Comparison of ENCODE assay signal across 20 cellular contexts in the genomic region with DNA sequence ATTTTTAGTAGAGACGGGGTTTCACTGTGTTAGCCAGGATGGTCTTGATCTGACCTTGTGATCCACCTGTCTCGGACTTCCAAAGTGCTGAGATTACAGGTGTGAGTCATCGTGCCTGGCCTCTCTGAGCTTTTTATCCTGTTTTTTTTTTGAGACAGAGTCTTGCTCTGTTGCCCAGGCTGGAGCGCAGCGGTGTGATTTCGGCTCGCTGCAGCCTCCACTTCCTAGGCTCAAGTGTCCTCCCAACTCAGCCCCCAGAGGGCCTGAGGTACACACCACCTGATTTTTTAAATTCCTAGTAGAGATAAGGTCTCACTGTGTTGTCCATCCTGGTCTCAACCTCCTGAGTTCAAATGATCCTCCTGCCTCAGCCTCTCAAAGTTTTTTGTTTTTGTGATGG. TPM values are rescaled to one million over a fixed set of nuclear protein-coding genes. Genes with fewer than 3 reads are reported as not detected.
A peak's percentile ranks its signal among the peaks of the same experiment; 100 is the strongest.
DNase-seq lines count a peak whose midpoint lies in the region; ATAC-seq, FAIRE-seq and TF ChIP-seq lines count a peak whose summit lies in the region.
"Had no signal": no experiment of that assay in that cellular context is flagged by ENCODE, and none has a peak within 500 bp of the region (broad histone marks: within the 10 kb centered on the region; RNA-seq: fewer than 3 reads in every experiment).

No MANE protein-coding gene starts in this region.

- H3K27me3 ChIP-seq in K562 (ENCODE audit: control insufficient read depth in 2 of 2, insufficient read depth in 2 of 2, low read length in 2 of 2) (no peaks in the 10 kb centered on the region), lower lobe of right lung (ENCODE audit: low read depth) (no peaks in the 10 kb centered on the region), transverse colon (no peaks in the 10 kb centered on the region)

- H4K20me1 ChIP-seq in K562 (replicated peaks; ENCODE audit: control insufficient read depth, insufficient read depth, low read length) = peaks cover 10% of the 10 kb centered on the region

- no peaks in the 10 kb centered on the region for H3K9me3 Mint-ChIP-seq in WTC11
- H3K9me3 Mint-ChIP-seq in activated naive CD8-positive, alpha-beta T cell treated with anti-CD3 and anti-CD28 coated beads, Interleukin-2, amount 50 U/mL, for 24 hours = no peaks in the 10 kb centered on the region
- H3K9me3 Mint-ChIP-seq: CD4-positive, alpha-beta T cell; GM23338 had no signal

- H3K9me3 ChIP-seq in K562 (replicated peaks; ENCODE audit: control insufficient read depth, insufficient read depth, low read depth, low read length) (no peaks in the 10 kb centered on the region), lower lobe of right lung (no peaks in the 10 kb centered on the region), transverse colon (no peaks in the 10 kb centered on the region)
- H3K9me3 ChIP-seq: Caco-2 had no signal

- no peak for FAIRE-seq in K562 (lab: Jason Lieb, UNC)
- FAIRE-seq: A204.1, D721Med, G401.6, GM12891 had no signal

- no TSS peak for BruUV-seq in K562 (replicated peaks; lab: Mats Ljungman, UMichigan)

- H3K36me3 ChIP-seq in K562 (ENCODE audit: control insufficient read depth, insufficient read depth, low read length) = peaks cover 69% of the 10 kb centered on the region
- peaks cover 76% of the 10 kb centered on the region for H3K36me3 ChIP-seq in lower lobe of right lung
- peaks cover 0 to 41% (median 19%) of the 10 kb centered on the region in 4 donors for H3K36me3 ChIP-seq in transverse colon

- TF ChIP-seq CTCF in WTC11 (IDR thresholded peaks at IDR 0.05) (no peak), K562 (IDR thresholded peaks at IDR 0.05 in 2 of 3, conservative IDR thresholded peaks at IDR 0.05 in 1 of 3; ENCODE audit: insufficient read depth in 2 of 3, low read depth in 1 of 3, low read length in 3 of 3) (no peak), lower lobe of right lung (IDR thresholded peaks at IDR 0.05) (no peak), transverse colon (IDR thresholded peaks at IDR 0.05) (no peak)

- CTCF ChIA-PET in WTC11 (lab: Charles Lee) (interaction anchor here (1.0 to 2.3 kb wide), 2 partner anchors 31 kb away, joined by 4 to 7 read pairs; no protein-coding TSS in a partner anchor), K562 (lab: Yijun Ruan, JAX; ENCODE audit: low intra/inter-chr PET ratio) (no interaction called here)

- peaks cover 5% of the 10 kb centered on the region for H3K9me1 ChIP-seq in K562 (ENCODE audit: control insufficient read depth, insufficient read depth, low read length)

- in situ Hi-C loops in K562 (cut with MboI) = no loop called here
- in situ Hi-C loops in transverse colon (cut with MboI; ENCODE audit: low pct_ligation_motif_present in 1 of 4, low pct_unique_long_range_greater_than_20kb in 1 of 4, low sequenced_read_pairs in 3 of 4) = no loop called here

- ATAC-seq in WTC11 (no peak), K562 (no peak), lower lobe of right lung (no peak), Right ventricle myocardium inferior (no peak), GM18868 (IDR thresholded peaks at IDR 0.05; ENCODE audit: unreplicated experiment) (no peak)
- no peak for ATAC-seq in activated naive CD8-positive, alpha-beta T cell treated with anti-CD3 and anti-CD28 coated beads, Interleukin-2, amount 50 U/mL, for 24 hours
- ATAC-seq: GM23338, HCT116 had no signal

- DNase-seq in WTC11 (ENCODE audit: low spot score) (no peak), K562 (ENCODE audit: extremely low read depth in 1 of 4, low spot score in 3 of 4) (no peak), lower lobe of right lung (no peak), transverse colon (no peak), Right ventricle myocardium inferior (ENCODE audit: missing footprints) (no peak), mesenteric fat pad (ENCODE audit: low spot score) (no peak)
- DNase-seq in activated naive CD8-positive, alpha-beta T cell treated with anti-CD3 and anti-CD28 coated beads, Interleukin-2, amount 50 U/mL, for 24 hours = no peak
- DNase-seq: ACHN; AML-193; Caco-2; CD4-positive, alpha-beta T cell; H7 had no signal

- H3K27me3 Mint-ChIP-seq in WTC11 (ENCODE audit: low read depth) = no peaks in the 10 kb centered on the region
- H3K27me3 Mint-ChIP-seq in activated naive CD8-positive, alpha-beta T cell treated with anti-CD3 and anti-CD28 coated beads, Interleukin-2, amount 50 U/mL, for 24 hours = no peaks in the 10 kb centered on the region
- H3K27me3 Mint-ChIP-seq: CD4-positive, alpha-beta T cell had no signal

- intact Hi-C loops in K562 (cut with micrococcal nuclease) (no loop called here), lower lobe of right lung (cut with DNase I) (no loop called here), transverse colon (cut with DNase I; ENCODE audit: low total_unique reads) (no loop called here), Right ventricle myocardium inferior (cut with DNase I) (no loop called here)

- H3K27ac ChIP-seq in K562 (ENCODE audit: extremely low read depth, low read depth, low read length) (no peak overlapping the region), lower lobe of right lung (peak overlapping the region; percentile 61), transverse colon (peak overlapping the region in 3 of 4 donors; percentile 63 to 74 (median 68))
- H3K27ac ChIP-seq: C4-2B had no signal

- H3K4me3 Mint-ChIP-seq in WTC11 = no peak overlapping the region
- H3K4me3 Mint-ChIP-seq in activated naive CD8-positive, alpha-beta T cell treated with anti-CD3 and anti-CD28 coated beads, Interleukin-2, amount 50 U/mL, for 24 hours = no peak overlapping the region
- H3K4me3 Mint-ChIP-seq: CD4-positive, alpha-beta T cell; GM23338 had no signal

- no peak overlapping the region for H2AFZ ChIP-seq in K562 (ENCODE audit: low read depth, low read length)
- H2AFZ ChIP-seq: GM23338 had no signal

- no peak overlapping the region for H3K4me2 ChIP-seq in K562 (ENCODE audit: insufficient read depth, low read length)
- H3K4me2 ChIP-seq: GM23338 had no signal

- H3K4me1 Mint-ChIP-seq in WTC11 = no peaks in the 10 kb centered on the region
- H3K4me1 Mint-ChIP-seq in activated naive CD8-positive, alpha-beta T cell treated with anti-CD3 and anti-CD28 coated beads, Interleukin-2, amount 50 U/mL, for 24 hours = no peaks in the 10 kb centered on the region
- H3K4me1 Mint-ChIP-seq: GM23338 had no signal

- H3K4me3 ChIP-seq in K562 (no peak overlapping the region), lower lobe of right lung (no peak overlapping the region), transverse colon (no peak overlapping the region)
- H3K4me3 ChIP-seq: GM23338 had no signal

- no peak overlapping the region for H3K9ac ChIP-seq in K562 (ENCODE audit: insufficient read depth in 1 of 2, low read depth in 2 of 2, low read length in 2 of 2)

- H3K4me1 ChIP-seq in K562 (replicated peaks in 1 of 2; ENCODE audit: control insufficient read depth in 2 of 2, insufficient read depth in 2 of 2, low read length in 2 of 2) = peaks cover 11% of the 10 kb centered on the region in 2 experiments; a peak in 4 of 5 replicates
- peaks cover 28% of the 10 kb centered on the region for H3K4me1 ChIP-seq in lower lobe of right lung
- peaks cover 0 to 26% (median 19%) of the 10 kb centered on the region in 4 donors for H3K4me1 ChIP-seq in transverse colon
- H3K4me1 ChIP-seq: Caco-2 had no signal

- POLR2A ChIA-PET in WTC11 (lab: Charles Lee) (no interaction called here), K562 (lab: Yijun Ruan, JAX) (interaction anchor here (0.7 to 22.4 kb wide), 7 partner anchors 11 to 49 kb away, joined by 3 to 547 read pairs (median 5); a partner anchor contains a TSS)

- no peak for TF ChIP-seq POLR2A in K562 (conservative IDR thresholded peaks at IDR 0.05)
- TF ChIP-seq POLR2A in transverse colon (IDR thresholded peaks at IDR 0.05) = no peak

- H3K36me3 Mint-ChIP-seq in WTC11 = peaks cover 50% of the 10 kb centered on the region
- H3K36me3 Mint-ChIP-seq in activated naive CD8-positive, alpha-beta T cell treated with anti-CD3 and anti-CD28 coated beads, Interleukin-2, amount 50 U/mL, for 24 hours (ENCODE audit: low read depth) = peaks cover 21% of the 10 kb centered on the region

- WGBS in K562 (ENCODE audit: insufficient coverage, low coverage, missing lambda C conversion rate) = 89% methylated on average over 7 of the region's 7 CpGs
- 98 to 100% methylated on average over 7 of the region's 7 CpGs for WGBS in transverse colon (ENCODE audit: low coverage in 1 of 2), 2 donors

- TF ChIP-seq EP300 in K562 (IDR thresholded peaks at IDR 0.05; ENCODE audit: low read length) (no peak), transverse colon (IDR thresholded peaks at IDR 0.05; ENCODE audit: low read depth) (no peak)

- TF ChIP-seq RAD21 in K562 (CRISPR knock-in tag; conservative IDR thresholded peaks at IDR 0.05 in 1 of 2, IDR thresholded peaks at IDR 0.05 in 1 of 2) = no peak

- no peak overlapping the region for H3K27ac Mint-ChIP-seq in WTC11
- H3K27ac Mint-ChIP-seq in activated naive CD8-positive, alpha-beta T cell treated with anti-CD3 and anti-CD28 coated beads, Interleukin-2, amount 50 U/mL, for 24 hours = no peak overlapping the region
- H3K27ac Mint-ChIP-seq: CD4-positive, alpha-beta T cell; GM23338 had no signal

- H3K79me2 ChIP-seq in K562 (ENCODE audit: control insufficient read depth, insufficient read depth, low read length) = no peaks in the 10 kb centered on the region

RNA-seq across cellular contexts. Expression of a gene that starts 20.4 kb away (rescaled TPM):
- total RNA-seq in WTC11 (2021) = 22.3 to 38.1 TPM (median 23.3 TPM) in 3 replicates
- 14.6 and 34.6 TPM in 2 replicates for total RNA-seq in K562 (2011; cell fraction: chromatin; rRNA removed; ENCODE audit: low replicate concordance)
- 26.1 and 26.2 TPM in 2 replicates for total RNA-seq in K562 (2011; cell fraction: nucleolus; rRNA removed)
- 23.4 and 26.2 TPM in 2 replicates for total RNA-seq in K562 (2011; cell fraction: nucleoplasm; rRNA removed)
- total RNA-seq in K562 (2014; rRNA removed) = 54.4 and 55.3 TPM in 2 replicates
- 16.8 and 16.9 TPM in 2 replicates for total RNA-seq in K562 (2014; rRNA removed; fragmentation: Illumina TruSeq; extraction: Trizol)
- total RNA-seq in K562 (2015; rRNA removed; fragmentation: Illumina TruSeq; extraction: Trizol) = 9.4 and 10.0 TPM in 2 replicates
- total RNA-seq in K562 (2021) = 61.1 and 71.3 TPM in 2 replicates
- polyA plus RNA-seq in K562 (2011; rRNA removed) = 15.4 and 34.4 TPM in 2 replicates
- polyA plus RNA-seq in K562 (2011; cell fraction: cytosol; rRNA removed) = 28.3 and 29.9 TPM in 2 replicates
- polyA plus RNA-seq in K562 (2011; cell fraction: nucleus; rRNA removed) = 26.7 and 31.1 TPM in 2 replicates
- polyA plus RNA-seq in K562 (2012) = 24.3 and 118 TPM in 2 replicates
- 47.6 and 61.0 TPM in 2 replicates for polyA plus RNA-seq in K562 (2014; fragmentation: Illumina TruSeq; extraction: Trizol)
- 1 to 10 TPM; 3.7 to 5.4 TPM for polyA plus RNA-seq in K562 (2014; fragmentation: Nextera tagmentation; extraction: Ambion mirVana)
- polyA plus RNA-seq in K562 (2014; rRNA removed) = 40.8 and 47.3 TPM in 2 replicates
- 13.4 and 14.9 TPM in 2 replicates for polyA minus RNA-seq in K562 (2011; rRNA and poly(A)+ RNA removed)
- 15.4 and 28.6 TPM in 2 replicates for polyA minus RNA-seq in K562 (2011; cell fraction: cytosol; rRNA and poly(A)+ RNA removed)
- polyA minus RNA-seq in K562 (2011; cell fraction: nucleus; rRNA and poly(A)+ RNA removed) = 6.6 and 11.0 TPM in 2 replicates
- total RNA-seq in lower lobe of right lung = 13.1 TPM
- total RNA-seq in transverse colon = 10 to 100 TPM; 25.1 to 44.5 (median 30.5) TPM
- total RNA-seq in Right ventricle myocardium inferior = 2.9 TPM
- 23.2 TPM for total RNA-seq in mesenteric fat pad

RNA-seq across cellular contexts. Expression of a gene that starts 43.8 kb away (rescaled TPM):
- 201 to 245 TPM (median 228 TPM) in 3 replicates for total RNA-seq in WTC11 (2021)
- 48.2 and 59.7 TPM in 2 replicates for total RNA-seq in K562 (2011; cell fraction: chromatin; rRNA removed; ENCODE audit: low replicate concordance)
- total RNA-seq in K562 (2011; cell fraction: nucleolus; rRNA removed) = 75.0 and 82.2 TPM in 2 replicates
- 110 and 124 TPM in 2 replicates for total RNA-seq in K562 (2011; cell fraction: nucleoplasm; rRNA removed)
- 1,281 and 1,288 TPM in 2 replicates for total RNA-seq in K562 (2014; rRNA removed)
- total RNA-seq in K562 (2014; rRNA removed; fragmentation: Illumina TruSeq; extraction: Trizol) = 303 and 353 TPM in 2 replicates
- total RNA-seq in K562 (2015; rRNA removed; fragmentation: Illumina TruSeq; extraction: Trizol) = 425 and 445 TPM in 2 replicates
- 380 and 403 TPM in 2 replicates for total RNA-seq in K562 (2021)
- polyA plus RNA-seq in K562 (2011; rRNA removed) = 343 and 388 TPM in 2 replicates
- 299 and 407 TPM in 2 replicates for polyA plus RNA-seq in K562 (2011; cell fraction: cytosol; rRNA removed)
- 273 and 321 TPM in 2 replicates for polyA plus RNA-seq in K562 (2011; cell fraction: nucleus; rRNA removed)
- 405 and 915 TPM in 2 replicates for polyA plus RNA-seq in K562 (2012)
- polyA plus RNA-seq in K562 (2014; fragmentation: Illumina TruSeq; extraction: Trizol) = 338 and 607 TPM in 2 replicates
- polyA plus RNA-seq in K562 (2014; fragmentation: Nextera tagmentation; extraction: Ambion mirVana) = 100 to 1,000 TPM; 292 to 545 TPM
- 1,422 and 1,500 TPM in 2 replicates for polyA plus RNA-seq in K562 (2014; rRNA removed)
- polyA minus RNA-seq in K562 (2011; rRNA and poly(A)+ RNA removed) = 92.2 and 94.1 TPM in 2 replicates
- 78.4 and 106 TPM in 2 replicates for polyA minus RNA-seq in K562 (2011; cell fraction: cytosol; rRNA and poly(A)+ RNA removed)
- polyA minus RNA-seq in K562 (2011; cell fraction: nucleus; rRNA and poly(A)+ RNA removed) = 40.0 and 57.4 TPM in 2 replicates
- total RNA-seq in lower lobe of right lung = 109 TPM
- total RNA-seq in transverse colon = 100 to 1,000 TPM; 131 to 503 (median 344) TPM
- total RNA-seq in Right ventricle myocardium inferior = 355 TPM
- 50.7 TPM for total RNA-seq in mesenteric fat pad

RNA-seq across cellular contexts. Expression of a gene that starts 46.9 kb away (rescaled TPM):
- 108 to 112 TPM (median 110 TPM) in 3 replicates for total RNA-seq in WTC11 (2021)
- 32.8 and 70.6 TPM in 2 replicates for total RNA-seq in K562 (2011; cell fraction: chromatin; rRNA removed; ENCODE audit: low replicate concordance)
- total RNA-seq in K562 (2011; cell fraction: nucleolus; rRNA removed) = 23.7 and 23.8 TPM in 2 replicates
- total RNA-seq in K562 (2011; cell fraction: nucleoplasm; rRNA removed) = 45.8 and 58.7 TPM in 2 replicates
- total RNA-seq in K562 (2014; rRNA removed) = 132 and 186 TPM in 2 replicates
- 209 and 236 TPM in 2 replicates for total RNA-seq in K562 (2014; rRNA removed; fragmentation: Illumina TruSeq; extraction: Trizol)
- 220 and 230 TPM in 2 replicates for total RNA-seq in K562 (2015; rRNA removed; fragmentation: Illumina TruSeq; extraction: Trizol)
- total RNA-seq in K562 (2021) = 143 and 153 TPM in 2 replicates
- 150 and 176 TPM in 2 replicates for polyA plus RNA-seq in K562 (2011; rRNA removed)
- 82.1 and 115 TPM in 2 replicates for polyA plus RNA-seq in K562 (2011; cell fraction: cytosol; rRNA removed)
- 52.7 and 76.2 TPM in 2 replicates for polyA plus RNA-seq in K562 (2011; cell fraction: nucleus; rRNA removed)
- 151 and 153 TPM in 2 replicates for polyA plus RNA-seq in K562 (2012)
- polyA plus RNA-seq in K562 (2014; fragmentation: Illumina TruSeq; extraction: Trizol) = 279 and 343 TPM in 2 replicates
- polyA plus RNA-seq in K562 (2014; fragmentation: Nextera tagmentation; extraction: Ambion mirVana) = 100 to 1,000 TPM; 264 to 508 TPM
- polyA plus RNA-seq in K562 (2014; rRNA removed) = 180 and 202 TPM in 2 replicates
- polyA minus RNA-seq in K562 (2011; rRNA and poly(A)+ RNA removed) = 63.9 and 71.8 TPM in 2 replicates
- polyA minus RNA-seq in K562 (2011; cell fraction: cytosol; rRNA and poly(A)+ RNA removed) = 25.2 and 30.5 TPM in 2 replicates
- 11.4 and 23.2 TPM in 2 replicates for polyA minus RNA-seq in K562 (2011; cell fraction: nucleus; rRNA and poly(A)+ RNA removed)
- 68.9 TPM for total RNA-seq in lower lobe of right lung
- 10 to 100 TPM; 33.3 to 68.7 (median 46.8) TPM for total RNA-seq in transverse colon
- total RNA-seq in Right ventricle myocardium inferior = 61.2 TPM
- 70.7 TPM for total RNA-seq in mesenteric fat pad

RNA-seq across cellular contexts. Expression of a gene that starts 49.1 kb away (rescaled TPM):
- 15.1 to 17.9 TPM (median 15.2 TPM) in 3 replicates for total RNA-seq in WTC11 (2021)
- total RNA-seq in K562 (2011; cell fraction: chromatin; rRNA removed; ENCODE audit: low replicate concordance) = 16.8 and 18.9 TPM in 2 replicates
- 19.2 and 20.0 TPM in 2 replicates for total RNA-seq in K562 (2011; cell fraction: nucleolus; rRNA removed)
- total RNA-seq in K562 (2011; cell fraction: nucleoplasm; rRNA removed) = 25.3 and 28.1 TPM in 2 replicates
- total RNA-seq in K562 (2014; rRNA removed) = 22.7 and 23.8 TPM in 2 replicates
- 21.1 and 22.0 TPM in 2 replicates for total RNA-seq in K562 (2014; rRNA removed; fragmentation: Illumina TruSeq; extraction: Trizol)
- 24.1 and 24.5 TPM in 2 replicates for total RNA-seq in K562 (2015; rRNA removed; fragmentation: Illumina TruSeq; extraction: Trizol)
- total RNA-seq in K562 (2021) = 19.1 and 21.0 TPM in 2 replicates
- polyA plus RNA-seq in K562 (2011; rRNA removed) = 28.9 and 33.2 TPM in 2 replicates
- 38.5 and 46.2 TPM in 2 replicates for polyA plus RNA-seq in K562 (2011; cell fraction: cytosol; rRNA removed)
- 24.2 and 34.9 TPM in 2 replicates for polyA plus RNA-seq in K562 (2011; cell fraction: nucleus; rRNA removed)
- polyA plus RNA-seq in K562 (2012) = 25.0 and 32.1 TPM in 2 replicates
- 23.8 and 25.5 TPM in 2 replicates for polyA plus RNA-seq in K562 (2014; fragmentation: Illumina TruSeq; extraction: Trizol)
- 10 to 100 TPM; 38.6 to 50.6 TPM for polyA plus RNA-seq in K562 (2014; fragmentation: Nextera tagmentation; extraction: Ambion mirVana)
- polyA plus RNA-seq in K562 (2014; rRNA removed) = 15.2 and 16.9 TPM in 2 replicates
- 88.8 and 95.6 TPM in 2 replicates for polyA minus RNA-seq in K562 (2011; rRNA and poly(A)+ RNA removed)
- polyA minus RNA-seq in K562 (2011; cell fraction: cytosol; rRNA and poly(A)+ RNA removed) = 22.8 and 25.4 TPM in 2 replicates
- polyA minus RNA-seq in K562 (2011; cell fraction: nucleus; rRNA and poly(A)+ RNA removed) = 7.9 and 17.3 TPM in 2 replicates
- 12.6 TPM for total RNA-seq in lower lobe of right lung
- 10 to 100 TPM; 12.1 to 36.3 (median 27.4) TPM for total RNA-seq in transverse colon
- total RNA-seq in Right ventricle myocardium inferior = 10.6 TPM
- 15.3 TPM for total RNA-seq in mesenteric fat pad
